Comparison of ENCODE assay signal across 26 cellular contexts in the genomic region with DNA sequence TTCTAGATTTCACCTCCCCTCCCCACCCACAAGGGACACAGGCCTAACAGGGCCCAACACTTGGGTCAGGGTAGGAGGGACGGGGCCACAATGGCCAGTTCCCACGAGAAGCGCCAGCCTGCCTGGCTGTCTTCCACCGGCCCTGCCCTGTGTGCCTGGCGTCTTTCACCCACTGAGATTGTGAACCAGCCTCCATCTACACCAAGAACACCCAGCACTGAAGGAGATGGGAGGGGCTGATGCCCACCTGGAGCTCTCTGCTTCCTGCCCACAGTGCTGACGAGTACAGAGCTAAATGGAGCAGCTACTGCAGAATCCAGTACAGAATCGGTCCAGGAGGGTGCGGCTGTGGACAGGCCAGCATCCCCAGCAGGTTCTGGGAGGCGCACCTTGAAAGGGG. TPM values are rescaled to one million over a fixed set of nuclear protein-coding genes. Genes with fewer than 3 reads are reported as not detected.
"Had no signal": no experiment of that assay in that cellular context is flagged by ENCODE, and none has a peak within 500 bp of the region (broad histone marks: within the 10 kb centered on the region; RNA-seq: fewer than 3 reads in every experiment).

No MANE protein-coding gene starts in this region.

- H3K36me3 Mint-ChIP-seq: naive B cell had no signal

- H2AFZ ChIP-seq: parathyroid adenoma had no signal

- H3K9me3 Mint-ChIP-seq: immature natural killer cell; naive B cell; nephron; stimulated activated naive B cell treated with anti-CD40 and anti-IgM and Interleukin-4, amounts not matched to agents 10 μg/mL and 1 μg/mL and 100 μg/mL, for 72 hours; stimulated activated naive CD8-positive, alpha-beta T cell treated with anti-CD3 and anti-CD28 coated beads, Interleukin-15, amount 100 ng/mL, for 72 hours had no signal

- H3K4me3 ChIP-seq: coronary artery, dorsolateral prefrontal cortex, left ventricle myocardium inferior, lower lobe of right lung, prostate gland, right lobe of liver, spleen had no signal

- H3K9me3 ChIP-seq: left ventricle myocardium inferior, lower lobe of right lung, prostate gland, right lobe of liver, spleen had no signal

- H3K27me3 ChIP-seq: dorsolateral prefrontal cortex, right lobe of liver had no signal

- H3K79me2 ChIP-seq: parathyroid adenoma had no signal

- H3K4me1 Mint-ChIP-seq: immature natural killer cell had no signal

- H3K9ac ChIP-seq: parathyroid adenoma had no signal

- H3K27ac ChIP-seq: left ventricle myocardium inferior, lower lobe of right lung, parathyroid adenoma, prostate gland, right lobe of liver, spleen had no signal

- DNase-seq: dorsolateral prefrontal cortex; effector CD8-positive, alpha-beta T cell; immature natural killer cell; left cardiac atrium; left ventricle myocardium inferior; lower lobe of right lung; mesenchymal stem cell; midbrain; naive B cell; retina; right lobe of liver; spleen; stimulated activated CD4-positive, alpha-beta T cell treated with anti-CD3 and anti-CD28 coated beads, Interleukin-15, amount 100 ng/mL, for 24 hours; stimulated activated CD4-positive, alpha-beta T cell treated with anti-CD3 and anti-CD28 coated beads, Interleukin-1b, Interleukin-23, amount 100 ng/mL, for 48 hours; stimulated activated CD4-positive, alpha-beta T cell treated with anti-CD3 and anti-CD28 coated beads, Interleukin-4, amount 100 ng/mL, for 24 hours; stimulated activated naive B cell treated with anti-CD40 and anti-IgM and Interleukin-4, amounts not matched to agents 10 μg/mL and 1 μg/mL and 100 μg/mL, for 72 hours; stimulated activated naive CD8-positive, alpha-beta T cell treated with anti-CD3 and anti-CD28 coated beads, Interleukin-15, amount 100 ng/mL, for 72 hours; trophoblast cell had no signal

- H3K36me3 ChIP-seq: right lobe of liver had no signal

- H3K4me3 Mint-ChIP-seq: immature natural killer cell; naive B cell; nephron; stimulated activated naive B cell treated with anti-CD40 and anti-IgM and Interleukin-4, amounts not matched to agents 10 μg/mL and 1 μg/mL and 100 μg/mL, for 72 hours; stimulated activated naive CD8-positive, alpha-beta T cell treated with anti-CD3 and anti-CD28 coated beads, Interleukin-15, amount 100 ng/mL, for 72 hours had no signal

- H3K4me1 ChIP-seq: prostate gland, right lobe of liver had no signal

- ATAC-seq: left cardiac atrium; lower lobe of right lung; right lobe of liver; stimulated activated naive CD8-positive, alpha-beta T cell treated with anti-CD3 and anti-CD28 coated beads, Interleukin-15, amount 100 ng/mL, for 72 hours had no signal

- H3K27ac Mint-ChIP-seq: immature natural killer cell, naive B cell, nephron had no signal

RNA-seq across cellular contexts. Expression of a gene that starts 2.4 kb away (rescaled TPM):
- total RNA-seq: skeletal muscle tissue had no signal
- polyA plus RNA-seq: immature natural killer cell had no signal

RNA-seq across cellular contexts. Expression of a gene that starts 21.7 kb away (rescaled TPM):
- total RNA-seq: glomerular endothelial cell, left ventricle myocardium inferior, skeletal muscle tissue, subcutaneous adipose tissue, urinary bladder had no signal
